Comparison of ENCODE assay signal across 8 cellular contexts in genomic region chr14:105075364-105076295, GRCh38. TPM values are rescaled to one million over a fixed set of nuclear protein-coding genes. Genes with fewer than 3 reads are reported as not detected.
DNase-seq lines count a peak whose midpoint lies in the region; TF ChIP-seq lines count a peak whose summit lies in the region.

No MANE protein-coding gene starts in this region.

- H3K9me3 Mint-ChIP-seq in CD14-positive monocyte (peaks cover 0 to 3% (median 0%) of the 10 kb centered on the region in 7 donors), mesothelial cell of epicardium (peaks cover 6% of the 10 kb centered on the region)

- H3K36me3 Mint-ChIP-seq in CD14-positive monocyte (peaks cover 4 to 5% of the 10 kb centered on the region in 2 donors), mesothelial cell of epicardium (no peaks in the 10 kb centered on the region)

- H3K4me3 Mint-ChIP-seq in CD14-positive monocyte = peak overlapping the region; percentile 56 to 83
- peak overlapping the region; percentile 34 for H3K4me3 Mint-ChIP-seq in mesothelial cell of epicardium

- H3K27me3 Mint-ChIP-seq in CD14-positive monocyte (ENCODE audit: low read depth in 3 of 3) = peaks cover 0 to 6% (median 5%) of the 10 kb centered on the region in 3 donors
- H3K27me3 Mint-ChIP-seq in mesothelial cell of epicardium (ENCODE audit: low read depth) = peaks cover 14% of the 10 kb centered on the region

- intact Hi-C loops in CD14-positive monocyte (cut with micrococcal nuclease) = no loop called here

- peak; percentile 87 for DNase-seq in CD14-positive monocyte (ENCODE audit: low spot score)
- DNase-seq in GM19238 (ENCODE audit: insufficient read length, low spot score) = peak; percentile 94
- DNase-seq in NAMALWA (ENCODE audit: low spot score) = peak; percentile 58
- DNase-seq in activated naive CD4-positive, alpha-beta T cell treated with anti-CD3 and anti-CD28 coated beads, Interleukin-2, amount 50 U/mL, for 16 hours = peak; percentile 15
- DNase-seq in mesothelial cell of epicardium (ENCODE audit: low spot score in 2 of 2, unreplicated experiment in 2 of 2) = peak; percentile 22 to 38
- DNase-seq in NCI-H446 treated with DMSO at 0.1 percent for 48 hours (lab: John Stamatoyannopoulos, UW) = no peak
- no peak for DNase-seq in NCI-H526 treated with DMSO at 0.1 percent for 48 hours (lab: John Stamatoyannopoulos, UW)
- no peak for DNase-seq in stimulated activated CD4-positive, alpha-beta T cell treated with anti-CD3 and anti-CD28 coated beads, Interleukin-1b, Interleukin-23, amount 100 ng/mL, for 48 hours

- H3K27ac Mint-ChIP-seq in CD14-positive monocyte = peak overlapping the region in 5 of 7 donors; percentile 54 to 70 (median 65)
- H3K27ac Mint-ChIP-seq in mesothelial cell of epicardium = peak overlapping the region; percentile 30

- H3K4me1 Mint-ChIP-seq in CD14-positive monocyte (peaks cover 41% of the 10 kb centered on the region), mesothelial cell of epicardium (peaks cover 16% of the 10 kb centered on the region)

- TF ChIP-seq CTCF in CD14-positive monocyte (IDR thresholded peaks at IDR 0.05) = no peak
- no peak for TF ChIP-seq CTCF in mesothelial cell of epicardium (IDR thresholded peaks at IDR 0.05; ENCODE audit: unreplicated experiment)

RNA-seq across cellular contexts. Expression of gene GPR132, which starts 10.4 kb away (rescaled TPM):
- polyA plus RNA-seq in CD14-positive monocyte = 10 to 100 TPM in 1 of 2 donors, 1 to 10 TPM in 1; 6.3 to 13.0 TPM
- total RNA-seq in mesothelial cell of epicardium = 1.0 to 1.6 TPM (median 1.1 TPM) in 3 replicates

RNA-seq across cellular contexts. Expression of gene CDCA4, which starts 54.7 kb away (rescaled TPM):
- 10 to 100 TPM in 1 of 2 donors, 1 to 10 TPM in 1; 8.6 to 12.0 TPM for polyA plus RNA-seq in CD14-positive monocyte
- 31.5 to 33.9 TPM (median 32.3 TPM) in 3 replicates for total RNA-seq in mesothelial cell of epicardium

Comparison
In these comparisons a context has a peak if more than half of its experiments do, and no peak if none do; other contexts are left out.
1. DNase-seq: peak in CD14-positive monocyte (single experiment), GM19238 (single experiment), NAMALWA (single experiment), activated naive CD4-positive, alpha-beta T cell treated with anti-CD3 and anti-CD28 coated beads, Interleukin-2, amount 50 U/mL, for 16 hours (single experiment) and mesothelial cell of epicardium (2 of 2); none in NCI-H446 treated with DMSO at 0.1 percent for 48 hours (single experiment), NCI-H526 treated with DMSO at 0.1 percent for 48 hours (single experiment) and stimulated activated CD4-positive, alpha-beta T cell treated with anti-CD3 and anti-CD28 coated beads, Interleukin-1b, Interleukin-23, amount 100 ng/mL, for 48 hours (single experiment).